Comparison of ENCODE assay signal across 35 cellular contexts in the genomic region with DNA sequence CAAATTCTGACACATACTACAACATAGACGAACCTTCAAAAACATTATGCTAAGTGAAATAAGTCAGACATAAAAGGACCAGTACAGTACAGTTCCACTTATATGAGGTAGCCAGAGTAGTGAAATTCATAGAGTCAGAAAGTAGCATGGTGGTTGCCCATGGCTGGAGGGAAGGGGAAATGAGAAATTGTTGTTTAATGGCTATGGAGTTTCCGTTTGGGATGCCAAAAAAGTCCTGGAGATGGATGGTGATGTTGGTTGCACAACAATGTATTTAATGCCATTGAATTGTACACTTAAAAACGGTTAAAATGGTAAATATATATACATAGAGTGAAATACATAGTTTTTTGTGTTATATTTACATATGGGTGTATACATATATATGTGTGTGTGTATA. TPM values are rescaled to one million over a fixed set of nuclear protein-coding genes. Genes with fewer than 3 reads are reported as not detected.
"Had no signal": no experiment of that assay in that cellular context is flagged by ENCODE, and none has a peak within 500 bp of the region (broad histone marks: within the 10 kb centered on the region; RNA-seq: fewer than 3 reads in every experiment).

No MANE protein-coding gene starts in this region.

- ATAC-seq: left colon; left lung; lower lobe of right lung; natural killer cell; psoas muscle; right lobe of liver; stimulated activated memory B cell treated with anti-CD40 and anti-IgM and Interleukin-4, amounts not matched to agents 10 μg/mL and 1 μg/mL and 100 μg/mL, for 72 hours; upper lobe of right lung had no signal

- H3K4me3 ChIP-seq: left lung, lower lobe of right lung, neural progenitor cell, psoas muscle, right atrium auricular region, right lobe of liver, smooth muscle cell, suprapubic skin, thoracic aorta, tibial artery, upper lobe of right lung had no signal

- H3K4me1 ChIP-seq: psoas muscle had no signal

- H2AFZ ChIP-seq: neural progenitor cell, parathyroid adenoma had no signal

- H3K27ac ChIP-seq: left lung, lower lobe of right lung, neural progenitor cell, parathyroid adenoma, psoas muscle, right atrium auricular region, right lobe of liver, suprapubic skin, thoracic aorta, tibial artery, upper lobe of right lung had no signal

- FAIRE-seq: islet of Langerhans, kidney, urothelium cell line had no signal

- H3K27me3 ChIP-seq: neural progenitor cell, neutrophil, right atrium auricular region, right lobe of liver, suprapubic skin, upper lobe of right lung had no signal

- H3K9ac ChIP-seq: neural progenitor cell, parathyroid adenoma had no signal

- H3K36me3 ChIP-seq: left lung, lower lobe of right lung, neural progenitor cell, neutrophil, right atrium auricular region, right lobe of liver, suprapubic skin, thoracic aorta, tibial artery, upper lobe of right lung had no signal

- DNase-seq: hypothalamus; immature natural killer cell; left colon; left lung; lower lobe of right lung; mesendoderm; naive B cell; natural killer cell; nephron progenitor cell; occipital lobe; psoas muscle; right lobe of liver; stimulated activated CD4-positive, alpha-beta T cell treated with anti-CD3 and anti-CD28 coated beads, Interleukin-1b, Interleukin-23, amount 100 ng/mL, for 48 hours; stimulated activated CD4-positive, alpha-beta T cell treated with anti-CD3 and anti-CD28 coated beads, Interleukin-2, amount 100 ng/mL, for 48 hours; stimulated activated CD4-positive, alpha-beta T cell treated with anti-CD3 and anti-CD28 coated beads, Interleukin-4, amount 100 ng/mL, for 4 hours; stimulated activated CD8-positive, alpha-beta memory T cell treated with anti-CD3 and anti-CD28 coated beads, Interleukin-4, amount 100 ng/mL, for 48 hours; stimulated activated naive CD4-positive, alpha-beta T cell treated with Interleukin-2 at 50 U/mL for 16 hours; trophoblast cell had no signal

- H3K4me2 ChIP-seq: neural progenitor cell, smooth muscle cell had no signal

- H3K9me3 ChIP-seq: left lung, lower lobe of right lung, neutrophil, psoas muscle, right atrium auricular region, right lobe of liver, suprapubic skin, thoracic aorta, tibial artery, upper lobe of right lung had no signal

RNA-seq across cellular contexts. Expression of a gene that starts 3.5 kb away (rescaled TPM):
- total RNA-seq: occipital lobe, osteocyte, posterior vena cava, psoas muscle, right atrium auricular region, smooth muscle cell, subcutaneous adipose tissue, thoracic aorta had no signal
- polyA plus RNA-seq: liver, psoas muscle, smooth muscle cell had no signal
